Comparison of ENCODE assay signal across 23 cellular contexts in genomic region chr17:9557356-9557755, GRCh38. TPM values are rescaled to one million over a fixed set of nuclear protein-coding genes. Genes with fewer than 3 reads are reported as not detected.
"Had no signal": no experiment of that assay in that cellular context is flagged by ENCODE, and none has a peak within 500 bp of the region (broad histone marks: within the 10 kb centered on the region; RNA-seq: fewer than 3 reads in every experiment).

No MANE protein-coding gene starts in this region.

- ATAC-seq: activated T-cell treated with anti-CD3 and anti-CD28 coated beads, Interleukin-2, amount 50 U/mL, for 72 hours; left ventricle myocardium superior; stimulated activated naive B cell treated with anti-CD40 and anti-IgM and Interleukin-4, amounts not matched to agents 10 μg/mL and 1 μg/mL and 100 μg/mL, for 72 hours had no signal

- DNase-seq: activated CD4-positive, alpha-beta memory T cell treated with anti-CD3 and anti-CD28 coated beads for 36 hours; activated CD4-positive, alpha-beta T cell treated with anti-CD3 and anti-CD28 coated beads for 48 hours; activated effector memory CD4-positive, alpha-beta T cell treated with Interleukin-2 at 50 U/mL for 16 hours; activated naive CD4-positive, alpha-beta T cell treated with anti-CD3 and anti-CD28 coated beads for 36 hours; activated T-cell treated with anti-CD3 and anti-CD28 coated beads, Interleukin-2, amount 50 U/mL, for 72 hours; cerebellar nuclear complex; cortex of kidney; foreskin melanocyte; hippocampal formation; left ventricle myocardium superior; mammary epithelial cell; midbrain; occipital lobe; posterior cingulate gyrus; sigmoid colon; stimulated activated CD4-positive, alpha-beta T cell treated with anti-CD3 and anti-CD28 coated beads, Interleukin-15, amount 100 ng/mL, for 24 hours; stimulated activated CD4-positive, alpha-beta T cell treated with anti-CD3 and anti-CD28 coated beads, Interleukin-2, amount 100 ng/mL, for 48 hours; stimulated activated CD8-positive, alpha-beta memory T cell treated with anti-CD3 and anti-CD28 coated beads, Interleukin-4, amount 100 ng/mL, for 48 hours; stimulated activated naive B cell treated with anti-CD40 and anti-IgM and Interleukin-4, amounts not matched to agents 10 μg/mL and 1 μg/mL and 100 μg/mL, for 72 hours; testis had no signal

RNA-seq across cellular contexts. Expression of gene CFAP52, which starts 19.1 kb away (rescaled TPM):
- total RNA-seq: activated CD4-positive, alpha-beta memory T cell treated with anti-CD3 and anti-CD28 coated beads for 36 hours; activated naive CD4-positive, alpha-beta T cell treated with anti-CD3 and anti-CD28 coated beads for 36 hours; epithelial cell of proximal tubule; left ventricle myocardium superior; mammary epithelial cell; smooth muscle cell; T-helper 2 cell treated with Interferon-gamma antibody and Interleukin-4, amounts not matched to agents 100 ng/mL and 5 ng/mL, for 36 hours had no signal
